Comparison of ENCODE assay signal across 1 cellular context in the genomic region with DNA sequence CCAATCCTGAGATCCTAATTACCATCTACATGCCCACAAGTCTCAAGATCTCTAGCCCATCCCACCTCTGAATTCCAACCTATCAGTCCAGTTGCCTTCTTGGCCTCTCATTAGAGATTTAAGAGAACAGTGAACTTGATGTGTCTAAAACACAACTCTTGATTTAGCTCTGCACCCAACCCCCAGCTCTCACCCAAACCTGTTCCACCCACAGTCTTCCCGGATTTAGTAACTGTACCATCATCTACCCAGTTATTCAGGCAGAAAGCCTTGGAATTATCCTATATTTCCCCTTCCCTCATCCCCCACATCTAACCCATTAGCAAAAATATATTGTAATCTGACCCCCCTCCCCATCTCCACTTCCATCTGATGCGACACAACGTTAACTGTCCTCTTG.
TF ChIP-seq lines count a peak whose summit lies in the region.

No MANE protein-coding gene starts in this region.

TF ChIP-seq in HepG2, 621 proteins besides CTCF, POLR2A, EP300 and RAD21 (continued from another document):
- TF ChIP-seq, protein P1, sequence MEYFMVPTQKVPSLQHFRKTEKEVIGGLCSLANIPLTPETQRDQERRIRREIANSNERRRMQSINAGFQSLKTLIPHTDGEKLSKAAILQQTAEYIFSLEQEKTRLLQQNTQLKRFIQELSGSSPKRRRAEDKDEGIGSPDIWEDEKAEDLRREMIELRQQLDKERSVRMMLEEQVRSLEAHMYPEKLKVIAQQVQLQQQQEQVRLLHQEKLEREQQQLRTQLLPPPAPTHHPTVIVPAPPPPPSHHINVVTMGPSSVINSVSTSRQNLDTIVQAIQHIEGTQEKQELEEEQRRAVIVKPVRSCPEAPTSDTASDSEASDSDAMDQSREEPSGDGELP (IDR thresholded peaks at IDR 0.05; ENCODE audit: borderline replicate concordance, low read depth): no peak
- TF ChIP-seq, protein P2, sequence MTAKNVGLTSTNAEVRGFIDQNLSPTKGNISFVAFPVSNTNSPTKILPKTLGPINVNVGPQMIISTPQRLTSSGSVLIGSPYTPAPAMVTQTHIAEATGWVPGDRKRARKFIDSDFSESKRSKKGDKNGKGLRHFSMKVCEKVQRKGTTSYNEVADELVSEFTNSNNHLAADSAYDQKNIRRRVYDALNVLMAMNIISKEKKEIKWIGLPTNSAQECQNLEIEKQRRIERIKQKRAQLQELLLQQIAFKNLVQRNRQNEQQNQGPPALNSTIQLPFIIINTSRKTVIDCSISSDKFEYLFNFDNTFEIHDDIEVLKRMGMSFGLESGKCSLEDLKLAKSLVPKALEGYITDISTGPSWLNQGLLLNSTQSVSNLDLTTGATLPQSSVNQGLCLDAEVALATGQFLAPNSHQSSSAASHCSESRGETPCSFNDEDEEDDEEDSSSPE (CRISPR knock-in tag; IDR thresholded peaks at IDR 0.05): no peak
- TF ChIP-seq ZNF530 (CRISPR knock-in tag; IDR thresholded peaks at IDR 0.05; ENCODE audit: low read depth): no peak
- TF ChIP-seq TBX2 (CRISPR knock-in tag; IDR thresholded peaks at IDR 0.05; ENCODE audit: borderline replicate concordance): no peak
- no peak for TF ChIP-seq SRSF1 (optimal IDR thresholded peaks at IDR 0.05; ENCODE audit: low read depth, low read length)
- TF ChIP-seq YY1 (IDR thresholded peaks at IDR 0.05; ENCODE audit: insufficient read depth, insufficient replicate concordance, low read depth, low read length): no peak
- TF ChIP-seq NAIF1 (CRISPR knock-in tag; IDR thresholded peaks at IDR 0.05; ENCODE audit: borderline replicate concordance): no peak
- no peak for TF ChIP-seq NFYB (CRISPR knock-in tag; IDR thresholded peaks at IDR 0.05)
- TF ChIP-seq HOXA5 (CRISPR knock-in tag; IDR thresholded peaks at IDR 0.05): no peak
- no peak for TF ChIP-seq ARID2 (CRISPR knock-in tag; IDR thresholded peaks at IDR 0.05; ENCODE audit: borderline replicate concordance)
- TF ChIP-seq ZNF350 (CRISPR knock-in tag; IDR thresholded peaks at IDR 0.05; ENCODE audit: borderline replicate concordance, low read depth): no peak
- TF ChIP-seq, protein P3, sequence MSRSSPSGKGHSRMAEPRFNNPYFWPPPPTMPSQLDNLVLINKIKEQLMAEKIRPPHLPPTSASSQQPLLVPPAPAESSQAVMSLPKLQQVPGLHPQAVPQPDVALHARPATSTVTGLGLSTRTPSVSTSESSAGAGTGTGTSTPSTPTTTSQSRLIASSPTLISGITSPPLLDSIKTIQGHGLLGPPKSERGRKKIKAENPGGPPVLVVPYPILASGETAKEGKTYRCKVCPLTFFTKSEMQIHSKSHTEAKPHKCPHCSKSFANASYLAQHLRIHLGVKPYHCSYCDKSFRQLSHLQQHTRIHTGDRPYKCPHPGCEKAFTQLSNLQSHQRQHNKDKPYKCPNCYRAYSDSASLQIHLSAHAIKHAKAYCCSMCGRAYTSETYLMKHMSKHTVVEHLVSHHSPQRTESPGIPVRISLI (CRISPR knock-in tag; IDR thresholded peaks at IDR 0.05; ENCODE audit: borderline replicate concordance): no peak
- TF ChIP-seq MBD4 (IDR thresholded peaks at IDR 0.05; ENCODE audit: borderline replicate concordance, low read length): no peak
- TF ChIP-seq ZNF644 (CRISPR knock-in tag; IDR thresholded peaks at IDR 0.05; ENCODE audit: low read depth): no peak
